28 cellular contexts compared by ENCODE assay signal in genomic region chr5:158586054-158586453, GRCh38.
"Had no signal": no experiment of that assay in that cellular context is flagged by ENCODE, and none has a peak within 500 bp of the region (broad histone marks: within the 10 kb centered on the region; RNA-seq: fewer than 3 reads in every experiment).

No MANE protein-coding gene starts in this region.

- H2AFZ ChIP-seq: neural progenitor cell, parathyroid adenoma had no signal

- H3K27ac ChIP-seq: neural progenitor cell, ovary, parathyroid adenoma, psoas muscle, right lobe of liver, sigmoid colon, stomach, thoracic aorta, thyroid gland, tibial nerve, upper lobe of left lung, vagina had no signal

- H3K36me3 ChIP-seq: neural progenitor cell, ovary, right lobe of liver, sigmoid colon, stomach, thoracic aorta, thyroid gland, tibial nerve, upper lobe of left lung, vagina had no signal

- H3K27me3 ChIP-seq: neural progenitor cell, ovary, right lobe of liver, sigmoid colon, stomach, thyroid gland, tibial nerve, upper lobe of left lung, vagina had no signal

- DNase-seq: naive thymus-derived CD4-positive, alpha-beta T cell; natural killer cell; occipital lobe; ovary; posterior cingulate gyrus; psoas muscle; right cardiac atrium; right lobe of liver; sigmoid colon; small intestine; stimulated activated CD4-positive, alpha-beta T cell treated with anti-CD3 and anti-CD28 coated beads, Interleukin-15, amount 100 ng/mL, for 24 hours; stimulated activated CD4-positive, alpha-beta T cell treated with anti-CD3 and anti-CD28 coated beads, Interleukin-2, amount 100 ng/mL, for 24 hours; stimulated activated CD4-positive, alpha-beta T cell treated with anti-CD3 and anti-CD28 coated beads, Interleukin-2, amount 100 ng/mL, for 48 hours; stimulated activated CD4-positive, alpha-beta T cell treated with anti-CD3 and anti-CD28 coated beads, Interleukin-4, amount 100 ng/mL, for 24 hours; stimulated activated naive B cell treated with anti-CD40 and anti-IgM and Interleukin-4, amounts not matched to agents 10 μg/mL and 1 μg/mL and 100 μg/mL, for 72 hours; stimulated activated naive CD4-positive, alpha-beta T cell treated with Interleukin-2 at 50 U/mL for 16 hours; stomach; thyroid gland; trophoblast cell; upper lobe of left lung had no signal

- H3K9me3 ChIP-seq: ovary, psoas muscle, right lobe of liver, sigmoid colon, thyroid gland, vagina had no signal

- H3K4me2 ChIP-seq: neural progenitor cell had no signal

- H3K79me2 ChIP-seq: parathyroid adenoma had no signal

- H3K27ac Mint-ChIP-seq: naive thymus-derived CD4-positive, alpha-beta T cell; natural killer cell; nephron; neural progenitor cell; progenitor cell of endocrine pancreas; stimulated activated naive B cell treated with anti-CD40 and anti-IgM and Interleukin-4, amounts not matched to agents 10 μg/mL and 1 μg/mL and 100 μg/mL, for 72 hours; stimulated activated naive CD8-positive, alpha-beta T cell treated with anti-CD3 and anti-CD28 coated beads, Interleukin-15, Interleukin-2, amounts not matched to agents 100 ng/mL and 50 ng/mL, for 24 hours had no signal

- H3K27me3 Mint-ChIP-seq: progenitor cell of endocrine pancreas; stimulated activated naive B cell treated with anti-CD40 and anti-IgM and Interleukin-4, amounts not matched to agents 10 μg/mL and 1 μg/mL and 100 μg/mL, for 72 hours; stimulated activated naive CD8-positive, alpha-beta T cell treated with anti-CD3 and anti-CD28 coated beads, Interleukin-15, Interleukin-2, amounts not matched to agents 100 ng/mL and 50 ng/mL, for 24 hours had no signal

- H3K4me3 ChIP-seq: neural progenitor cell, ovary, psoas muscle, right lobe of liver, sigmoid colon, stomach, thoracic aorta, thyroid gland, tibial nerve, upper lobe of left lung, vagina had no signal

- H3K4me3 Mint-ChIP-seq: natural killer cell; nephron; neural progenitor cell; stimulated activated naive B cell treated with anti-CD40 and anti-IgM and Interleukin-4, amounts not matched to agents 10 μg/mL and 1 μg/mL and 100 μg/mL, for 72 hours; stimulated activated naive CD8-positive, alpha-beta T cell treated with anti-CD3 and anti-CD28 coated beads, Interleukin-15, Interleukin-2, amounts not matched to agents 100 ng/mL and 50 ng/mL, for 24 hours had no signal

- H3K9ac ChIP-seq: neural progenitor cell, parathyroid adenoma had no signal

- ATAC-seq: naive thymus-derived CD4-positive, alpha-beta T cell; natural killer cell; psoas muscle; right cardiac atrium; right lobe of liver; stimulated activated naive B cell treated with anti-CD40 and anti-IgM and Interleukin-4, amounts not matched to agents 10 μg/mL and 1 μg/mL and 100 μg/mL, for 72 hours had no signal

- H3K4me1 ChIP-seq: parathyroid adenoma, psoas muscle, right lobe of liver, vagina had no signal
